In genomic region chr4:8158710-8159521, GRCh38 we compare ENCODE assay signal across 8 cellular contexts. TPM values are rescaled to one million over a fixed set of nuclear protein-coding genes. Genes with fewer than 3 reads are reported as not detected.
DNase-seq lines count a peak whose midpoint lies in the region; ATAC-seq and TF ChIP-seq lines count a peak whose summit lies in the region.

Gene ABLIM2 (minus strand): TSS chr4:8158813. CDS start chr4:8158689, 124 bp downstream.

- H3K9me3 ChIP-seq in right lobe of liver = no peaks in the 10 kb centered on the region

- no peaks in the 10 kb centered on the region for H3K36me3 ChIP-seq in right lobe of liver

- H3K27me3 Mint-ChIP-seq in CD14-positive monocyte (ENCODE audit: low read depth in 3 of 3) = peaks cover 32 to 72% (median 49%) of the 10 kb centered on the region in 3 donors

- H3K4me3 Mint-ChIP-seq in CD14-positive monocyte = peak within 1 kb of the TSS; percentile 97 to 100

- TF ChIP-seq CTCF in CD14-positive monocyte (IDR thresholded peaks at IDR 0.05) (no peak), dorsolateral prefrontal cortex (IDR thresholded peaks at IDR 0.05 in 54 of 56, conservative IDR thresholded peaks at IDR 0.05 in 2 of 56; ENCODE audit: low read depth in 1 of 56, partially characterized antibody in 56 of 56) (peak in 20 of 56 donors; percentile 7 to 50 (median 28)), right lobe of liver (IDR thresholded peaks at IDR 0.05) (peak in 1 of 4 donors; percentile 9)

- H3K4me1 Mint-ChIP-seq in CD14-positive monocyte = peaks cover 18% of the 10 kb centered on the region

- peak; percentile 97 for ATAC-seq in GM19397 (IDR thresholded peaks at IDR 0.05; ENCODE audit: unreplicated experiment)
- peak; percentile 96 for ATAC-seq in HG03565 (IDR thresholded peaks at IDR 0.05; ENCODE audit: unreplicated experiment)
- peak; percentile 99 for ATAC-seq in right lobe of liver

- 0% methylated on average over 15 of the region's 94 CpGs for whole genome bisulfite sequencing in right lobe of liver (ENCODE audit: insufficient coverage, low coverage, low lambda C conversion rate, missing lambda C conversion rate)

- H3K27me3 ChIP-seq in dorsolateral prefrontal cortex (no peaks in the 10 kb centered on the region), right lobe of liver (no peaks in the 10 kb centered on the region)

- H3K36me3 Mint-ChIP-seq in CD14-positive monocyte = peaks cover 0 to 3% of the 10 kb centered on the region in 2 donors

- peak; percentile 75 for TF ChIP-seq POLR2A in right lobe of liver (IDR thresholded peaks at IDR 0.05)

- intact Hi-C loops in CD14-positive monocyte (cut with micrococcal nuclease) = loop anchor here (5.0 to 10.0 kb wide), 3 partner anchors 38 to 266 kb away; partner anchors contain the start of gene SH3TC1 (in 1 of the 2)
- intact Hi-C loops in dorsolateral prefrontal cortex (cut with DNase I) = loop anchor here in 1 of 2 donors (10.0 kb wide), 2 partner anchors 134 to 214 kb away; no protein-coding TSS in a partner anchor
- intact Hi-C loops in right lobe of liver (cut with DNase I) = loop anchor here in 1 of 2 donors (10.0 kb wide), 1 partner anchor 104 kb away; no protein-coding TSS in a partner anchor

- H3K4me1 ChIP-seq in right lobe of liver = peaks cover 0 to 16% (median 0%) of the 10 kb centered on the region in 4 donors

- H3K9me3 Mint-ChIP-seq in CD14-positive monocyte = peaks cover 0 to 13% (median 3%) of the 10 kb centered on the region in 7 donors

- peak within 1 kb of the TSS; percentile 84 to 95 (median 88) for H3K27ac Mint-ChIP-seq in CD14-positive monocyte

- peak within 1 kb of the TSS in 58 of 59 donors; percentile 1 to 94 (median 87) for H3K27ac ChIP-seq in dorsolateral prefrontal cortex
- peak within 1 kb of the TSS in 2 of 3 donors; percentile 18 to 38 for H3K27ac ChIP-seq in right lobe of liver

- DNase-seq in CD14-positive monocyte (ENCODE audit: low spot score) (peak; percentile 98), NCI-H748 treated with DMSO at 0.1 percent for 48 hours (lab: John Stamatoyannopoulos, UW) (peak; percentile 90), dorsolateral prefrontal cortex (peak; percentile 96 to 100 (median 98)), right lobe of liver (peak; percentile 98 to 99 (median 99))
- DNase-seq in activated CD4-positive, alpha-beta T cell treated with anti-CD3 and anti-CD28 coated beads, Interleukin-2, amount 50 U/mL, for 48 hours = peak; percentile 98
- peak; percentile 98 for DNase-seq in stimulated activated CD4-positive, alpha-beta T cell treated with anti-CD3 and anti-CD28 coated beads, Interleukin-4, amount 100 ng/mL, for 24 hours

- H3K4me3 ChIP-seq in dorsolateral prefrontal cortex (peak within 1 kb of the TSS; percentile 56 to 99 (median 92)), right lobe of liver (peak within 1 kb of the TSS; percentile 63 to 80 (median 67))

RNA-seq across cellular contexts. Expression of gene ABLIM2, which starts in this region (rescaled TPM):
- not detected for polyA plus RNA-seq in CD14-positive monocyte
- 100 to 1,000 TPM in 103 of 120 experiments, 10 to 100 TPM in 17; 43.2 to 185 (median 130) TPM for total RNA-seq in dorsolateral prefrontal cortex
- 1 to 10 TPM in 5 of 6 experiments, under 1 TPM in 1; 0.93 to 3.5 (median 2.3) TPM for total RNA-seq in right lobe of liver

Comparison
In these comparisons a context has a peak if more than half of its experiments do, and no peak if none do; other contexts are left out.
1. Peak in every context shown above with its lines: DNase-seq, ATAC-seq, H3K4me3 ChIP-seq and H3K27ac ChIP-seq.
2. RNA of gene ABLIM2 (total RNA-seq): 43.2 to 185 TPM in dorsolateral prefrontal cortex; 0.93 to 3.5 TPM in right lobe of liver; every median in the first group is over 4 times any median in the second.
3. Peak in DNase-seq in CD14-positive monocyte; RNA of the gene not detected or under 1 TPM.